In the genomic region with DNA sequence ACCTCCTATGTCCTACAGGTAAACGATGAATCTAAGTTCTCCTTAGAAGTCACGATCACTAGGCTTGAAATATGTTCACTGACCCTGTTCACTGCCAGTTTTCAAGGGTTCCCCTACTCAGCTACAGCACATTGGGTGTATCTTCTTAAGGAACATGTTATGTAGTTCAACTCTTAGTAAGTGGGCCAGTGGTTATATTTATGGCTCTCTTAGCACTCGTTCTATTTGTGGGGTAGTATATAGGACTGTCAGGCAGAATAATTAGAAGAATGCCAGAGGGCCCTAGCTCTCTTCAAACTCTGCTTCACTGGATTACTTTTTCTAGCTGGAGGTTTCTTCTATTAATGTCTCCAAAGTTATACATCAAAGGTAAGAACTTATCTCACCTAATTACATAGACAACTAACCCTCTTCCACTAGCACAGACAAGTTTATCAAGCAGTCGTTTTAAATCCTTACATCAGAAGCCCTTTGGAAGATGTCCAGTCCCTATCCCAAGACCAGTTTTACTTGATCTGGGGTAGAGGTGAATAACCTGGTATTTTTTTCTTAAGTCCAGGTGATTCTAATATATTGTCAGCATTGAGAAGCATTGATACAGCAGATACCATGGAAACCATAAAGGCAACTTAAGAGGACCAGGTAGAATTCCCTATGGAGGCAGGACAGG, we compare ENCODE assay signal across 25 cellular contexts. TPM values are rescaled to one million over a fixed set of nuclear protein-coding genes. Genes with fewer than 3 reads are reported as not detected.
DNase-seq lines count a peak whose midpoint lies in the region; ATAC-seq and TF ChIP-seq lines count a peak whose summit lies in the region.
"Had no signal": no experiment of that assay in that cellular context is flagged by ENCODE, and none has a peak within 500 bp of the region (broad histone marks: within the 10 kb centered on the region; RNA-seq: fewer than 3 reads in every experiment).

No MANE protein-coding gene starts in this region.

- H3K27ac ChIP-seq in osteoblast (ENCODE audit: low read depth, low read length): no peak overlapping the region
- peak overlapping the region; percentile 65 for H3K27ac ChIP-seq in skeletal muscle tissue (ENCODE audit: low read depth, low read length)
- H3K27ac ChIP-seq in lower lobe of right lung: no peak overlapping the region
- H3K27ac ChIP-seq: BLaER1 had no signal

- H3K4me1 ChIP-seq in osteoblast (ENCODE audit: insufficient read depth, low read length): no peaks in the 10 kb centered on the region
- peaks cover 0 to 16% (median 0%) of the 10 kb centered on the region in 3 donors for H3K4me1 ChIP-seq in skeletal muscle tissue (ENCODE audit: control insufficient read depth in 3 of 3, insufficient read depth in 3 of 3, low read length in 3 of 3)
- H3K4me1 ChIP-seq in lower lobe of right lung: no peaks in the 10 kb centered on the region
- H3K4me1 ChIP-seq: BE2C, BLaER1 had no signal

- H3K36me3 ChIP-seq in osteoblast (ENCODE audit: insufficient read depth, low read length) (peaks cover 71% of the 10 kb centered on the region), skeletal muscle tissue (ENCODE audit: control insufficient read depth in 3 of 3, insufficient read depth in 3 of 3, low read length in 3 of 3) (peaks cover 51 to 86% (median 79%) of the 10 kb centered on the region in 3 donors), lower lobe of right lung (peaks cover 100% of the 10 kb centered on the region)

- no peaks in the 10 kb centered on the region for H3K4me1 Mint-ChIP-seq in activated CD4-positive, alpha-beta memory T cell treated with anti-CD3 and anti-CD28 coated beads for 36 hours (ENCODE audit: low read depth)
- H3K4me1 Mint-ChIP-seq: CD4-positive, alpha-beta memory T cell; CD4-positive, CD25-positive, alpha-beta regulatory T cell; CD8-positive, alpha-beta memory T cell had no signal

- no peaks in the 10 kb centered on the region for H3K9me3 Mint-ChIP-seq in activated CD4-positive, alpha-beta memory T cell treated with anti-CD3 and anti-CD28 coated beads for 36 hours
- H3K9me3 Mint-ChIP-seq: CD14-positive monocyte; CD4-positive, alpha-beta memory T cell; CD4-positive, CD25-positive, alpha-beta regulatory T cell; CD8-positive, alpha-beta memory T cell had no signal

- no peaks in the 10 kb centered on the region for H3K9me3 ChIP-seq in osteoblast (ENCODE audit: low read depth, low read length)
- no peaks in the 10 kb centered on the region for H3K9me3 ChIP-seq in skeletal muscle tissue (ENCODE audit: control insufficient read depth in 3 of 3, low read length in 3 of 3)
- no peaks in the 10 kb centered on the region for H3K9me3 ChIP-seq in lower lobe of right lung
- H3K9me3 ChIP-seq: BE2C, BLaER1 had no signal

- H3K79me2 ChIP-seq in osteoblast (ENCODE audit: insufficient read depth, low read length): no peaks in the 10 kb centered on the region

- no peak overlapping the region for H3K4me3 Mint-ChIP-seq in activated CD4-positive, alpha-beta memory T cell treated with anti-CD3 and anti-CD28 coated beads for 36 hours
- H3K4me3 Mint-ChIP-seq: CD14-positive monocyte; CD4-positive, alpha-beta memory T cell; CD4-positive, CD25-positive, alpha-beta regulatory T cell; CD8-positive, alpha-beta memory T cell had no signal

- H3K27me3 ChIP-seq in osteoblast (ENCODE audit: insufficient read depth, low read length) (no peaks in the 10 kb centered on the region), skeletal muscle tissue (ENCODE audit: control insufficient read depth in 3 of 3, insufficient read depth in 3 of 3, low read length in 3 of 3) (no peaks in the 10 kb centered on the region), lower lobe of right lung (ENCODE audit: low read depth) (no peaks in the 10 kb centered on the region)
- H3K27me3 ChIP-seq: BE2C, BLaER1 had no signal

- H4K20me1 ChIP-seq in osteoblast (ENCODE audit: insufficient read depth, low read length): no peaks in the 10 kb centered on the region
- H4K20me1 ChIP-seq: BLaER1 had no signal

- H3K27ac Mint-ChIP-seq in activated CD4-positive, alpha-beta memory T cell treated with anti-CD3 and anti-CD28 coated beads for 36 hours: no peak overlapping the region
- H3K27ac Mint-ChIP-seq: CD4-positive, alpha-beta memory T cell had no signal

- H3K4me2 ChIP-seq in osteoblast (ENCODE audit: insufficient read depth, low read length): no peak overlapping the region
- H3K4me2 ChIP-seq: BLaER1 had no signal

- no peak overlapping the region for H2AFZ ChIP-seq in osteoblast (ENCODE audit: low read length)

- H3K4me3 ChIP-seq in LNCaP clone FGC (ENCODE audit: low read depth, low read length) (no peak overlapping the region), osteoblast (ENCODE audit: insufficient read depth, low read length) (no peak overlapping the region), skeletal muscle tissue (ENCODE audit: low read length in 3 of 3) (no peak overlapping the region), lower lobe of right lung (no peak overlapping the region)
- H3K4me3 ChIP-seq: BLaER1, GM12878 had no signal

- no peak for TF ChIP-seq CTCF in LNCaP clone FGC (IDR thresholded peaks at IDR 0.05; ENCODE audit: control insufficient read depth, extremely low read depth, insufficient read depth)
- no peak for TF ChIP-seq CTCF in osteoblast (IDR thresholded peaks at IDR 0.05; ENCODE audit: extremely low read depth, low read depth, low read length)
- TF ChIP-seq CTCF in lower lobe of right lung (IDR thresholded peaks at IDR 0.05): no peak

- H3K9ac ChIP-seq in skeletal muscle tissue (ENCODE audit: low read depth in 1 of 3, low read length in 3 of 3): no peak overlapping the region
- H3K9ac ChIP-seq: BLaER1 had no signal

- peak; percentile 80 for DNase-seq in LNCaP clone FGC (ENCODE audit: low read depth)
- peak; percentile 69 for DNase-seq in osteoblast (ENCODE audit: insufficient read length, low spot score, missing footprints)
- DNase-seq in NCI-H82 (lab: John Stamatoyannopoulos, UW): no peak
- no peak for DNase-seq in NK-92 treated with Interleukin-12 subunit alpha and Interleukin-12 subunit beta, amount 100 ng/mL, for 24 hours (lab: John Stamatoyannopoulos, UW)
- DNase-seq in activated CD4-positive, alpha-beta memory T cell treated with anti-CD3 and anti-CD28 coated beads for 36 hours: no peak
- no peak for DNase-seq in lower lobe of right lung
- DNase-seq: 8988T; ACHN; BE2C; C1 segment of cervical spinal cord; CD4-positive, alpha-beta memory T cell; CD4-positive, CD25-positive, alpha-beta regulatory T cell; CD8-positive, alpha-beta memory T cell; COR-L47; DMS 273 treated with DMSO at 0.1 percent for 48 hours; DMS153; DMS53; DMS79; DND-41; EL; GDM1 had no signal

- CTCF ChIA-PET in activated CD4-positive, alpha-beta memory T cell treated with anti-CD3 and anti-CD28 coated beads for 36 hours (lab: Charles Lee): interaction anchor here (0.6 kb wide), 1 partner anchor 28 kb away, joined by 3 read pairs; no protein-coding TSS in a partner anchor

- H3K36me3 Mint-ChIP-seq in activated CD4-positive, alpha-beta memory T cell treated with anti-CD3 and anti-CD28 coated beads for 36 hours: peaks cover 38% of the 10 kb centered on the region

- intact Hi-C loops in activated CD4-positive, alpha-beta memory T cell treated with anti-CD3 and anti-CD28 coated beads for 36 hours (cut with micrococcal nuclease): no loop called here
- intact Hi-C loops in lower lobe of right lung (cut with DNase I): no loop called here

- no peak for ATAC-seq in lower lobe of right lung
- ATAC-seq: GM12878 had no signal

- no peaks in the 10 kb centered on the region for H3K27me3 Mint-ChIP-seq in activated CD4-positive, alpha-beta memory T cell treated with anti-CD3 and anti-CD28 coated beads for 36 hours
- H3K27me3 Mint-ChIP-seq: CD4-positive, alpha-beta memory T cell; CD4-positive, CD25-positive, alpha-beta regulatory T cell; CD8-positive, alpha-beta memory T cell had no signal

- POLR2A ChIA-PET in activated CD4-positive, alpha-beta memory T cell treated with anti-CD3 and anti-CD28 coated beads for 36 hours (lab: Charles Lee): no interaction called here

RNA-seq across cellular contexts. Expression of a gene that starts 39.6 kb away (rescaled TPM):
- total RNA-seq in osteoblast (37.6 and 43.0 TPM in 2 replicates), skeletal muscle tissue (21.9 TPM), lower lobe of right lung (56.7 TPM)
- total RNA-seq in activated CD4-positive, alpha-beta memory T cell treated with anti-CD3 and anti-CD28 coated beads for 36 hours: 10 to 100 TPM; 12.5 to 12.6 TPM

RNA-seq across cellular contexts. Expression of a gene that starts 42.8 kb away (rescaled TPM):
- total RNA-seq in osteoblast (13.8 and 22.4 TPM in 2 replicates), skeletal muscle tissue (38.6 TPM), lower lobe of right lung (22.2 TPM)
- total RNA-seq in activated CD4-positive, alpha-beta memory T cell treated with anti-CD3 and anti-CD28 coated beads for 36 hours: 10 to 100 TPM; 32.3 to 34.3 TPM

Comparison
In these comparisons a context has a peak if more than half of its experiments do, and no peak if none do; other contexts are left out.
1. DNase-seq: peak in LNCaP clone FGC (single experiment) and osteoblast (single experiment); none in NCI-H82 (single experiment), NK-92 treated with Interleukin-12 subunit alpha and Interleukin-12 subunit beta, amount 100 ng/mL, for 24 hours (single experiment), activated CD4-positive, alpha-beta memory T cell treated with anti-CD3 and anti-CD28 coated beads for 36 hours (single experiment) and lower lobe of right lung (single experiment).